Comparison of ENCODE assay signal across 19 cellular contexts in the genomic region with DNA sequence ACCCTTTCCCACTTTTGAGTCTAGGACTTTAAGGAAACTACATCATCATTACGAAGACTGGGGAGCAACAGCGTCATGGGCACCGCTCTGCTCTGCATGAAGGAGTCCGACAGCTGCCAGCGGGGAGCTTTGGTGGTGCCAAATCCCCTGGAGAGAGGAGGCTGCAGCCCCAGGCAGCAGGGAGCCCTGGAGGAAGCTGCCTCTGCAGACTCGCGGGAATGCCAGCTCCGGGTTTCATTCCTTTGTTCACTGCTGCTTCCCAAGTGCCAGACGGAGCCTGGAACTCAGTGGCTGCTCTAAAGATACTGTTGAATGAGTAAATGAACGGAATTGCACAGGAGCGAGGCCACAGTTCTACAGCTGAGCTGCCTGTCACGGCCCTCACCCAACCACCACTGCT.
DNase-seq lines count a peak whose midpoint lies in the region; ATAC-seq, FAIRE-seq and TF ChIP-seq lines count a peak whose summit lies in the region.
"Had no signal": no experiment of that assay in that cellular context is flagged by ENCODE, and none has a peak within 500 bp of the region (broad histone marks: within the 10 kb centered on the region; RNA-seq: fewer than 3 reads in every experiment).

No MANE protein-coding gene starts in this region.

- H3K4me2 ChIP-seq in astrocyte (ENCODE audit: low read length) = no peak overlapping the region

- peaks cover 17% of the 10 kb centered on the region for H3K4me1 Mint-ChIP-seq in astrocyte (ENCODE audit: low read depth, unreplicated experiment)
- H3K4me1 Mint-ChIP-seq in Calu3 (ENCODE audit: low read depth, unreplicated experiment) = peaks cover 45% of the 10 kb centered on the region
- H3K4me1 Mint-ChIP-seq: natural killer cell had no signal

- H3K27me3 ChIP-seq in astrocyte (ENCODE audit: insufficient read depth, low read length) (no peaks in the 10 kb centered on the region), uterus (no peaks in the 10 kb centered on the region), left lung (no peaks in the 10 kb centered on the region)
- H3K27me3 ChIP-seq: MG63, transverse colon had no signal

- no peaks in the 10 kb centered on the region for H3K36me3 Mint-ChIP-seq in astrocyte (ENCODE audit: low read depth, unreplicated experiment)
- H3K36me3 Mint-ChIP-seq in Calu3 (ENCODE audit: insufficient read depth, unreplicated experiment) = peaks cover 7% of the 10 kb centered on the region
- H3K36me3 Mint-ChIP-seq: natural killer cell had no signal

- DNase-seq in Right ventricle myocardium inferior (ENCODE audit: missing footprints) = peak; percentile 50
- DNase-seq in left cardiac atrium = no peak
- peak; percentile 15 for DNase-seq in astrocyte (ENCODE audit: low read depth)
- peak; percentile 20 for DNase-seq in medulla oblongata (ENCODE audit: extremely low spot score)
- DNase-seq in uterus = no peak
- no peak for DNase-seq in left lung
- no peak for DNase-seq in COLO829 (ENCODE audit: low spot score)
- no peak for DNase-seq in Calu3
- DNase-seq: foreskin melanocyte, MG63, natural killer cell, NCI-H187, NCI-H510A, T1000, transverse colon had no signal

- TF ChIP-seq CTCF in astrocyte (IDR thresholded peaks at IDR 0.05; ENCODE audit: insufficient read depth, low read depth, low read length) (no peak), uterus (IDR thresholded peaks at IDR 0.05) (no peak), left lung (IDR thresholded peaks at IDR 0.05) (no peak), Calu3 (IDR thresholded peaks at IDR 0.05; ENCODE audit: unreplicated experiment) (no peak)

- ATAC-seq in Right ventricle myocardium inferior (no peak), left cardiac atrium (no peak), left lung (no peak)
- ATAC-seq: activated CD4-positive, CD25-positive, alpha-beta regulatory T cell treated with anti-CD3 and anti-CD28 coated beads, Interleukin-2, amount 50 U/mL, for 24 hours; natural killer cell had no signal

- no TSS peak for BruUV-seq in Calu3 (replicated peaks; lab: Mats Ljungman, UMichigan)

- H3K4me3 ChIP-seq in astrocyte (ENCODE audit: insufficient read depth, low read depth, low read length) (no peak overlapping the region), uterus (no peak overlapping the region), left lung (no peak overlapping the region)
- H3K4me3 ChIP-seq: lung, MG63, transverse colon had no signal

- H3K4me1 ChIP-seq in astrocyte (ENCODE audit: insufficient read depth, low read length) (peaks cover 14% of the 10 kb centered on the region), uterus (peaks cover 0 to 12% of the 10 kb centered on the region in 2 donors), left lung (no peaks in the 10 kb centered on the region)

- H4K20me1 ChIP-seq in astrocyte (ENCODE audit: insufficient read depth, low read length) = no peaks in the 10 kb centered on the region

- no peak overlapping the region for H3K27ac Mint-ChIP-seq in astrocyte (ENCODE audit: unreplicated experiment)
- H3K27ac Mint-ChIP-seq in Calu3 (ENCODE audit: unreplicated experiment) = no peak overlapping the region
- H3K27ac Mint-ChIP-seq: activated T-helper 2 cell treated with anti-CD3 and anti-CD28 coated beads, Interferon-gamma antibody, Interleukin-2, Interleukin-4, amounts not matched to agents 10 μg/mL and 5 μg/mL and 100 μg/mL, durations not matched to agents 14 hours and 24 hours and 36 hours; natural killer cell had no signal

- H3K36me3 ChIP-seq in astrocyte (ENCODE audit: insufficient read depth, low read length) (no peaks in the 10 kb centered on the region), uterus (no peaks in the 10 kb centered on the region), left lung (no peaks in the 10 kb centered on the region)
- H3K36me3 ChIP-seq: MG63, transverse colon had no signal

- H3K79me2 ChIP-seq in astrocyte (ENCODE audit: insufficient read depth, low read length) = no peaks in the 10 kb centered on the region

- intact Hi-C loops in Right ventricle myocardium inferior (cut with DNase I) (no loop called here), left cardiac atrium (cut with DNase I) (no loop called here), uterus (cut with DNase I; ENCODE audit: low total_unique reads) (no loop called here), left lung (cut with DNase I) (no loop called here), Calu3 (cut with micrococcal nuclease; ENCODE audit: unreplicated experiment) (loop anchor here (10.0 kb wide), 1 partner anchor 155 kb away; no protein-coding TSS in a partner anchor)

- H3K9me3 ChIP-seq in astrocyte (ENCODE audit: insufficient read depth, low read depth, low read length) (no peaks in the 10 kb centered on the region), uterus (no peaks in the 10 kb centered on the region), left lung (no peaks in the 10 kb centered on the region)
- H3K9me3 ChIP-seq: MG63, transverse colon had no signal

- no peak overlapping the region for H3K9ac ChIP-seq in astrocyte (ENCODE audit: low read length)

- H3K27ac ChIP-seq in astrocyte (ENCODE audit: low read depth, low read length) (no peak overlapping the region), uterus (peak overlapping the region; percentile 93), left lung (no peak overlapping the region)
- H3K27ac ChIP-seq: transverse colon had no signal

- TF ChIP-seq POLR2A in uterus (IDR thresholded peaks at IDR 0.05) = no peak

- peak overlapping the region; percentile 51 for H2AFZ ChIP-seq in astrocyte (ENCODE audit: low read depth, low read length)

- H3K9me3 Mint-ChIP-seq in astrocyte (ENCODE audit: unreplicated experiment) (peaks cover 1% of the 10 kb centered on the region), Calu3 (ENCODE audit: low read depth, unreplicated experiment) (no peaks in the 10 kb centered on the region)
- H3K9me3 Mint-ChIP-seq: activated T-helper 2 cell treated with anti-CD3 and anti-CD28 coated beads, Interferon-gamma antibody, Interleukin-2, Interleukin-4, amounts not matched to agents 10 μg/mL and 5 μg/mL and 100 μg/mL, durations not matched to agents 14 hours and 24 hours and 36 hours; natural killer cell had no signal

- FAIRE-seq in astrocyte (lab: Jason Lieb, UNC) = no peak
- FAIRE-seq: A204.1 had no signal

- H3K27me3 Mint-ChIP-seq in astrocyte (ENCODE audit: low read depth, unreplicated experiment) = no peaks in the 10 kb centered on the region
- H3K27me3 Mint-ChIP-seq in Calu3 (ENCODE audit: unreplicated experiment) = no peaks in the 10 kb centered on the region

- CTCF ChIA-PET in Calu3 (lab: Charles Lee) = no interaction called here

- no peak overlapping the region for H3K4me3 Mint-ChIP-seq in astrocyte (ENCODE audit: unreplicated experiment)
- H3K4me3 Mint-ChIP-seq in Calu3 (ENCODE audit: low read depth, unreplicated experiment) = no peak overlapping the region
- H3K4me3 Mint-ChIP-seq: natural killer cell had no signal

Comparison
In these comparisons a context has a peak if more than half of its experiments do, and no peak if none do; other contexts are left out.
1. DNase-seq: peak in Right ventricle myocardium inferior (single experiment), astrocyte (single experiment) and medulla oblongata (single experiment); none in left cardiac atrium (single experiment), uterus (0 of 2), left lung (0 of 2), COLO829 (single experiment) and Calu3 (single experiment).
2. H3K27ac ChIP-seq: peak in uterus (2 of 2); none in astrocyte (single experiment) and left lung (0 of 2).